11 cellular contexts compared by ENCODE assay signal in genomic region chr20:17874271-17875105, GRCh38.
A peak's percentile ranks its signal among the peaks of the same experiment; 100 is the strongest.
DNase-seq lines count a peak whose midpoint lies in the region; ATAC-seq, FAIRE-seq and TF ChIP-seq lines count a peak whose summit lies in the region.
"Had no signal": no experiment of that assay in that cellular context is flagged by ENCODE, and none has a peak within 500 bp of the region (broad histone marks: within the 10 kb centered on the region; RNA-seq: fewer than 3 reads in every experiment).

No MANE protein-coding gene starts in this region.

- 56% methylated on average over 7 of the region's 7 CpGs for WGBS in A549 (ENCODE audit: missing lambda C conversion rate)
- WGBS in heart right ventricle, 2 donors: 45 to 51% methylated on average over 7 of the region's 7 CpGs
- WGBS in pancreas, 2 donors: 9% methylated on average over 7 of the region's 7 CpGs

- POLR2A ChIA-PET in A549 (lab: Yijun Ruan, JAX): interaction anchor here (0.5 to 2.0 kb wide), 3 partner anchors 192 to 208 kb away, joined by 3 to 6 read pairs (median 5); partner anchors contain the start of gene RRBP1

- TF ChIP-seq POLR2A in A549 (IDR thresholded peaks at IDR 0.05; ENCODE audit: low read length): no peak

- H3K9me3 ChIP-seq in A549: no peaks in the 10 kb centered on the region
- no peaks in the 10 kb centered on the region for H3K9me3 ChIP-seq in heart right ventricle
- no peaks in the 10 kb centered on the region for H3K9me3 ChIP-seq in pancreas

- ATAC-seq in A549: peak; percentile 43 to 60; a peak in 5 of 6 replicates
- peak; percentile 70 for ATAC-seq in SK-N-SH treated with all-trans-retinoic acid at 6 μM for 48 hours
- peak; percentile 18 to 65 (median 38) for ATAC-seq in heart right ventricle
- ATAC-seq in pancreas: peak; percentile 59 to 81 (median 66)
- ATAC-seq in HG03039 (IDR thresholded peaks at IDR 0.05; ENCODE audit: unreplicated experiment): no peak
- ATAC-seq in GM19328 (IDR thresholded peaks at IDR 0.05; ENCODE audit: unreplicated experiment): no peak
- ATAC-seq in GM21717 (IDR thresholded peaks at IDR 0.05; ENCODE audit: unreplicated experiment): no peak

- CTCF ChIA-PET in A549 (lab: Yijun Ruan, JAX): interaction anchor here (0.9 to 2.6 kb wide), 6 partner anchors 8 to 193 kb away, joined by 3 to 12 read pairs (median 5); partner anchors contain the start of gene RRBP1

- DNase-seq in A549 (ENCODE audit: low read depth in 1 of 2, low spot score in 1 of 2) (no peak), heart right ventricle (no peak), pancreas (no peak), DMS53 (lab: John Stamatoyannopoulos, UW) (no peak)
- DNase-seq: cortex of kidney, NCI-H1694 treated with DMSO at 0.1 percent for 48 hours had no signal

- TF ChIP-seq RAD21 in A549 (conservative IDR thresholded peaks at IDR 0.05 in 1 of 2, IDR thresholded peaks at IDR 0.05 in 1 of 2): no peak

- H3K36me3 ChIP-seq in heart right ventricle: no peaks in the 10 kb centered on the region
- H3K36me3 ChIP-seq in pancreas: no peaks in the 10 kb centered on the region

- H3K27ac ChIP-seq in A549 (peak overlapping the region; percentile 57 to 65), heart right ventricle (peak overlapping the region in 7 of 10 donors; percentile 1 to 47 (median 31)), pancreas (peak overlapping the region; percentile 39 to 87 (median 63))

- H3K4me1 ChIP-seq in A549: peaks cover 29% of the 10 kb centered on the region
- H3K4me1 ChIP-seq in heart right ventricle: peaks cover 10 to 64% (median 37%) of the 10 kb centered on the region in 9 donors
- peaks cover 25 to 35% (median 27%) of the 10 kb centered on the region in 3 donors for H3K4me1 ChIP-seq in pancreas

- TF ChIP-seq EP300 in A549 (IDR thresholded peaks at IDR 0.05): no peak

- intact Hi-C loops in heart right ventricle (cut with DNase I) (no loop called here), pancreas (cut with DNase I) (no loop called here)

- FAIRE-seq in A549 (lab: Jason Lieb, UNC) (no peak), pancreas (lab: Jason Lieb, UNC) (no peak)
- FAIRE-seq: GM19239 had no signal

- H3K4me3 ChIP-seq in A549 (no peak overlapping the region), heart right ventricle (no peak overlapping the region), pancreas (peak overlapping the region in 1 of 4 donors; percentile 14)

- H3K4me2 ChIP-seq in A549: peak overlapping the region; percentile 66

- H3K27me3 ChIP-seq in heart right ventricle (peaks cover 0 to 5% (median 0%) of the 10 kb centered on the region in 7 donors), pancreas (no peaks in the 10 kb centered on the region)

- no peak for TF ChIP-seq CTCF in A549 (IDR thresholded peaks at IDR 0.05)
- TF ChIP-seq CTCF in heart right ventricle (IDR thresholded peaks at IDR 0.05): no peak
- no peak for TF ChIP-seq CTCF in pancreas (IDR thresholded peaks at IDR 0.05)

TF ChIP-seq in A549, 52 proteins besides CTCF, POLR2A, EP300 and RAD21:
- TF ChIP-seq HDAC2 (IDR thresholded peaks at IDR 0.05) (peak; percentile 76; the same call in 1 of the 2 replicates), SREBF2 (IDR thresholded peaks at IDR 0.05) (no peak), BHLHE40 (IDR thresholded peaks at IDR 0.05; ENCODE audit: low read depth, low read length) (no peak), HOXB13 (CRISPR knock-in tag; IDR thresholded peaks at IDR 0.05; ENCODE audit: low read depth) (no peak), MAFK (IDR thresholded peaks at IDR 0.05; ENCODE audit: partially characterized antibody) (peak; percentile 20), NFE2L2 (conservative IDR thresholded peaks at IDR 0.05; ENCODE audit: low read length) (no peak), CEBPB (IDR thresholded peaks at IDR 0.05) (no peak), CHD4 (IDR thresholded peaks at IDR 0.05; ENCODE audit: borderline replicate concordance) (peak; percentile 93; the same call in 1 of the 2 replicates), CBX2 (IDR thresholded peaks at IDR 0.05; ENCODE audit: borderline replicate concordance, low read depth) (no peak), FOSL2 (IDR thresholded peaks at IDR 0.05) (no peak), FOSL2 (CRISPR knock-in tag; IDR thresholded peaks at IDR 0.05) (no peak), PBX3 (IDR thresholded peaks at IDR 0.05) (no peak), PHF8 (IDR thresholded peaks at IDR 0.05; ENCODE audit: borderline replicate concordance, low read depth) (no peak), HMGXB4 (CRISPR knock-in tag; IDR thresholded peaks at IDR 0.05; ENCODE audit: borderline replicate concordance) (no peak), KDM1A (IDR thresholded peaks at IDR 0.05; ENCODE audit: low read depth) (peak; percentile 87)

TF ChIP-seq in SK-N-SH treated with all-trans-retinoic acid at 6 μM for 48 hours, 23 proteins besides CTCF, POLR2A, EP300 and RAD21 (continues in another document):
- TF ChIP-seq SNAI2 (CRISPR knock-in tag; IDR thresholded peaks at IDR 0.05) (no peak), ZNF70 (CRISPR knock-in tag; IDR thresholded peaks at IDR 0.05) (no peak), POU6F1 (CRISPR knock-in tag; IDR thresholded peaks at IDR 0.05; ENCODE audit: borderline replicate concordance, low read depth) (no peak), ZFP3 (CRISPR knock-in tag; IDR thresholded peaks at IDR 0.05) (no peak), CSRNP3 (CRISPR knock-in tag; IDR thresholded peaks at IDR 0.05) (no peak), OSR1 (CRISPR knock-in tag; IDR thresholded peaks at IDR 0.05) (no peak), RARB (CRISPR knock-in tag; IDR thresholded peaks at IDR 0.05) (no peak), TOX (CRISPR knock-in tag; IDR thresholded peaks at IDR 0.05; ENCODE audit: borderline replicate concordance) (no peak), PATZ1 (CRISPR knock-in tag; IDR thresholded peaks at IDR 0.05; ENCODE audit: borderline replicate concordance) (no peak), PPARA (CRISPR knock-in tag; IDR thresholded peaks at IDR 0.05; ENCODE audit: borderline replicate concordance) (no peak), ZNF8 (CRISPR knock-in tag; IDR thresholded peaks at IDR 0.05) (no peak), ARNTL (CRISPR knock-in tag; IDR thresholded peaks at IDR 0.05; ENCODE audit: borderline replicate concordance, low read depth) (no peak), TCF4 (CRISPR knock-in tag; IDR thresholded peaks at IDR 0.05; ENCODE audit: borderline replicate concordance) (no peak), GLIS3 (CRISPR knock-in tag; IDR thresholded peaks at IDR 0.05) (no peak), ZC3H10 (CRISPR knock-in tag; IDR thresholded peaks at IDR 0.05) (no peak), ESRRG (CRISPR knock-in tag; IDR thresholded peaks at IDR 0.05) (no peak)

Comparison
In these comparisons a context has a peak if more than half of its experiments do, and no peak if none do; other contexts are left out.
1. ATAC-seq: peak in A549 (2 of 2), SK-N-SH treated with all-trans-retinoic acid at 6 μM for 48 hours (single experiment), heart right ventricle (8 of 8) and pancreas (4 of 4); none in HG03039 (single experiment), GM19328 (single experiment) and GM21717 (single experiment).
2. Peak in every context shown above with its lines, with median percentiles within 50 percentile points of each other: H3K27ac ChIP-seq.